In the genomic region with DNA sequence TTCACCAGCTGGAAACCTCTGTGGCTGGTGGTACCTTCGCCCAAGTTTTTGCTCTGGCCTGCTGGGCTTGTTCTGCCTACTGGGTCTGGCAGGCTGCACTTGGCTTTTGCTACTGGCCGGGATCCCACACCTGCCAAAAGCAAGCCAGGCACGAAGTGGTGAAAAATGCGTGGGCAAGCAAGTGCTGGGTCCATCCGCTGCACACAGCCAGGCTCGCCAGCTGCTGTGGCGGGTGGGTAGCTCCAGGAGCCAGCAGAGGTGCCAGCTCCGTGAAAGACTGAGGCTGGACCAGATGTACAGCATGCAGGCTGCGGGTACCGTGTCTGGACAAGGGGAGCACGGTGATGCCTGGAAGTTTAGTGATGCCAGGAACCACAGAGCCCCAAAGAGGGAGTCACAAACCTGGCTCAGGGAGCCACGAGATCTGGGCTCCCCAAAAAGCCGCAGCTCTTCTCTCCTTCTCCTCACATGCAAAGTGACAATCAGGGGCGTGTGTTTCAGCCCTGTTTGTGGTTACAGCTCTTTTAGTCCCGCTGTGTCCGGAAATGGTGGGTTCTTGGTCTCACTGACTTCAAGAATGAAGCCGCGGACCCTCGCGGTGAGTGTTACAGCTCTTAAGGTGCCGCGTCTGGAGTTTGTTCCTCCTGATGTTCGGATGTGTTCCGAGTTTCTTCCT, we compare ENCODE assay signal across 24 cellular contexts.
DNase-seq lines count a peak whose midpoint lies in the region; ATAC-seq, FAIRE-seq and TF ChIP-seq lines count a peak whose summit lies in the region.
"Had no signal": no experiment of that assay in that cellular context is flagged by ENCODE, and none has a peak within 500 bp of the region (broad histone marks: within the 10 kb centered on the region; RNA-seq: fewer than 3 reads in every experiment).

No MANE protein-coding gene starts in this region.

- H3K36me3 ChIP-seq in BE2C (no peaks in the 10 kb centered on the region), K562 (ENCODE audit: control insufficient read depth, insufficient read depth, low read length) (no peaks in the 10 kb centered on the region), mucosa of descending colon (ENCODE audit: low read depth) (no peaks in the 10 kb centered on the region)
- H3K36me3 ChIP-seq: BLaER1, neutrophil had no signal

- POLR2A ChIA-PET in K562 (lab: Yijun Ruan, JAX): no interaction called here

- FAIRE-seq in K562 (lab: Jason Lieb, UNC) (no peak), HTR-8/SVneo (lab: Jason Lieb, UNC) (no peak)
- FAIRE-seq: astrocyte, GM12891, small intestine had no signal

- H3K9me3 ChIP-seq in BE2C (no peaks in the 10 kb centered on the region), K562 (replicated peaks; ENCODE audit: control insufficient read depth, insufficient read depth, low read depth, low read length) (no peaks in the 10 kb centered on the region), mucosa of descending colon (peaks cover 26% of the 10 kb centered on the region)
- H3K9me3 ChIP-seq: Caco-2, neutrophil had no signal

- 2% methylated on average over 18 of the region's 24 CpGs for WGBS in K562 (ENCODE audit: insufficient coverage, low coverage, missing lambda C conversion rate)

- H3K27ac ChIP-seq in K562 (ENCODE audit: extremely low read depth, low read depth, low read length): no peak overlapping the region
- H3K27ac ChIP-seq: BLaER1, neutrophil, SK-N-MC had no signal

- peak; percentile 9 for DNase-seq in BE2C
- peak; percentile 1 for DNase-seq in HuH-7.5 (ENCODE audit: low spot score)
- no peak for DNase-seq in K562 (ENCODE audit: extremely low read depth in 1 of 4, low spot score in 3 of 4)
- DNase-seq in mucosa of descending colon: peak in 2 of 3 donors; percentile 16 to 31
- DNase-seq in SKM-1 treated with dmso at 0.1 percent for 144 hours (lab: John Stamatoyannopoulos, UW; ENCODE audit: unreplicated experiment): no peak
- no peak for DNase-seq in NCI-H1105 treated with DMSO at 0.1 percent for 48 hours (lab: John Stamatoyannopoulos, UW)
- DNase-seq in HTR-8/SVneo (ENCODE audit: insufficient read length, low spot score): no peak
- DNase-seq: ACHN; activated CD4-positive, alpha-beta T cell treated with anti-CD3 and anti-CD28 coated beads for 48 hours; Caco-2; KBM-7; mammary epithelial cell; MM.1S; NCI-H1436; NCI-H524 treated with DMSO at 0.1 percent for 48 hours; small intestine; stimulated activated CD4-positive, alpha-beta T cell treated with anti-CD3 and anti-CD28 coated beads, Interleukin-2, amount 100 ng/mL, for 24 hours; T-helper 2 cell had no signal

- H3K27me3 ChIP-seq in BE2C (no peaks in the 10 kb centered on the region), K562 (ENCODE audit: control insufficient read depth in 2 of 2, insufficient read depth in 2 of 2, low read length in 2 of 2) (no peaks in the 10 kb centered on the region)
- H3K27me3 ChIP-seq: BLaER1, neutrophil had no signal

- H2AFZ ChIP-seq in K562 (ENCODE audit: low read depth, low read length): no peak overlapping the region

- CTCF ChIA-PET in K562 (lab: Yijun Ruan, JAX; ENCODE audit: low intra/inter-chr PET ratio): no interaction called here

- no TSS peak for BruUV-seq in K562 (replicated peaks; lab: Mats Ljungman, UMichigan)

- ATAC-seq in K562 (no peak), mucosa of descending colon (no peak), GM18511 (IDR thresholded peaks at IDR 0.05; ENCODE audit: unreplicated experiment) (no peak)

- intact Hi-C loops in K562 (cut with micrococcal nuclease): no loop called here
- intact Hi-C loops in mucosa of descending colon (cut with DNase I, micrococcal nuclease): no loop called here

- no peaks in the 10 kb centered on the region for H3K9me1 ChIP-seq in K562 (ENCODE audit: control insufficient read depth, insufficient read depth, low read length)

- H3K4me1 ChIP-seq in BE2C (no peaks in the 10 kb centered on the region), K562 (replicated peaks in 1 of 2; ENCODE audit: control insufficient read depth in 2 of 2, insufficient read depth in 2 of 2, low read length in 2 of 2) (peaks cover 0 to 6% of the 10 kb centered on the region in 2 experiments; a peak in 2 of 5 replicates), mucosa of descending colon (ENCODE audit: low read depth) (no peaks in the 10 kb centered on the region)
- H3K4me1 ChIP-seq: BLaER1, Caco-2 had no signal

- in situ Hi-C loops in K562 (cut with MboI): no loop called here

- H4K20me1 ChIP-seq in K562 (replicated peaks; ENCODE audit: control insufficient read depth, insufficient read depth, low read length): no peaks in the 10 kb centered on the region
- H4K20me1 ChIP-seq: BLaER1 had no signal

- TF ChIP-seq RAD21 in K562 (CRISPR knock-in tag; conservative IDR thresholded peaks at IDR 0.05 in 1 of 2, IDR thresholded peaks at IDR 0.05 in 1 of 2): no peak

- TF ChIP-seq CTCF in BE2C (IDR thresholded peaks at IDR 0.05; ENCODE audit: low read depth, low read length) (no peak), K562 (IDR thresholded peaks at IDR 0.05 in 2 of 3, conservative IDR thresholded peaks at IDR 0.05 in 1 of 3; ENCODE audit: insufficient read depth in 2 of 3, low read depth in 1 of 3, low read length in 3 of 3) (no peak), mucosa of descending colon (IDR thresholded peaks at IDR 0.05) (no peak)

- H3K9ac ChIP-seq in K562 (ENCODE audit: insufficient read depth in 1 of 2, low read depth in 2 of 2, low read length in 2 of 2): no peak overlapping the region
- H3K9ac ChIP-seq: BLaER1 had no signal

- H3K79me2 ChIP-seq in K562 (ENCODE audit: control insufficient read depth, insufficient read depth, low read length): no peaks in the 10 kb centered on the region

- TF ChIP-seq EP300 in K562 (IDR thresholded peaks at IDR 0.05; ENCODE audit: low read length): no peak

- no peak for TF ChIP-seq POLR2A in K562 (conservative IDR thresholded peaks at IDR 0.05)

- H3K4me3 ChIP-seq in BE2C (ENCODE audit: low read depth, low read length) (no peak overlapping the region), K562 (peak overlapping the region; percentile 10; the same call in 1 of the 2 replicates), mucosa of descending colon (no peak overlapping the region)
- H3K4me3 ChIP-seq: BLaER1, SK-N-MC had no signal

- H3K4me2 ChIP-seq in K562 (ENCODE audit: insufficient read depth, low read length): peak overlapping the region; percentile 46
- H3K4me2 ChIP-seq: BLaER1 had no signal

TF ChIP-seq in K562, 482 proteins besides CTCF, POLR2A, EP300 and RAD21:
- TF ChIP-seq, protein P1, sequence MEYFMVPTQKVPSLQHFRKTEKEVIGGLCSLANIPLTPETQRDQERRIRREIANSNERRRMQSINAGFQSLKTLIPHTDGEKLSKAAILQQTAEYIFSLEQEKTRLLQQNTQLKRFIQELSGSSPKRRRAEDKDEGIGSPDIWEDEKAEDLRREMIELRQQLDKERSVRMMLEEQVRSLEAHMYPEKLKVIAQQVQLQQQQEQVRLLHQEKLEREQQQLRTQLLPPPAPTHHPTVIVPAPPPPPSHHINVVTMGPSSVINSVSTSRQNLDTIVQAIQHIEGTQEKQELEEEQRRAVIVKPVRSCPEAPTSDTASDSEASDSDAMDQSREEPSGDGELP (CRISPR knock-in tag; IDR thresholded peaks at IDR 0.05; ENCODE audit: borderline replicate concordance): peak; percentile 24; the same call in 1 of the 2 replicates
- no peak for TF ChIP-seq MYNN (IDR thresholded peaks at IDR 0.05)
- no peak for TF ChIP-seq MYNN (CRISPR knock-in tag; IDR thresholded peaks at IDR 0.05)

Comparison
In these comparisons a context has a peak if more than half of its experiments do, and no peak if none do; other contexts are left out.
1. DNase-seq: peak in BE2C (single experiment), HuH-7.5 (single experiment) and mucosa of descending colon (2 of 3); none in K562 (0 of 4), SKM-1 treated with dmso at 0.1 percent for 144 hours (single experiment), NCI-H1105 treated with DMSO at 0.1 percent for 48 hours (single experiment) and HTR-8/SVneo (single experiment).